Comparison of ENCODE assay signal across 12 cellular contexts in genomic region chr7:5697754-5698487, GRCh38.
A peak's percentile ranks its signal among the peaks of the same experiment; 100 is the strongest.
DNase-seq lines count a peak whose midpoint lies in the region; ATAC-seq and TF ChIP-seq lines count a peak whose summit lies in the region.
"Had no signal": no experiment of that assay in that cellular context is flagged by ENCODE, and none has a peak within 500 bp of the region (broad histone marks: within the 10 kb centered on the region; RNA-seq: fewer than 3 reads in every experiment).

No MANE protein-coding gene starts in this region.

- H3K9me3 Mint-ChIP-seq in T-helper 1 cell treated with Interleukin-12 subunit alpha and Interleukin-12 subunit beta and Interleukin-4 antibody, amounts not matched to agents 30 μg/mL and 1 μg/mL, for 36 hours = no peaks in the 10 kb centered on the region
- H3K9me3 Mint-ChIP-seq in activated B cell treated with CpG ODN at 0.5 μM for 24 hours = no peaks in the 10 kb centered on the region
- no peaks in the 10 kb centered on the region for H3K9me3 Mint-ChIP-seq in stimulated activated naive B cell treated with anti-CD40 and anti-IgM and Interleukin-4, amounts not matched to agents 10 μg/mL and 1 μg/mL and 100 μg/mL, for 72 hours

- peaks cover 79% of the 10 kb centered on the region for H3K4me1 Mint-ChIP-seq in T-helper 1 cell treated with Interleukin-12 subunit alpha and Interleukin-12 subunit beta and Interleukin-4 antibody, amounts not matched to agents 30 μg/mL and 1 μg/mL, for 36 hours (ENCODE audit: low read depth)
- peaks cover 93% of the 10 kb centered on the region for H3K4me1 Mint-ChIP-seq in activated B cell treated with CpG ODN at 0.5 μM for 24 hours
- H3K4me1 Mint-ChIP-seq in stimulated activated naive B cell treated with anti-CD40 and anti-IgM and Interleukin-4, amounts not matched to agents 10 μg/mL and 1 μg/mL and 100 μg/mL, for 72 hours = peaks cover 74 to 90% of the 10 kb centered on the region in 2 donors

- no peak overlapping the region for H3K14ac ChIP-seq in neuronal stem cell (ENCODE audit: low read length)

- no peak overlapping the region for H3K18ac ChIP-seq in neuronal stem cell (ENCODE audit: low read length)

- H3K9me3 ChIP-seq in right cardiac atrium (ENCODE audit: control insufficient read depth, low read length) (no peaks in the 10 kb centered on the region), neuronal stem cell (replicated peaks in 1 of 2; ENCODE audit: control insufficient read depth in 2 of 2, insufficient read depth in 1 of 2, low read depth in 1 of 2, low read length in 2 of 2) (no peaks in the 10 kb centered on the region)
- H3K9me3 ChIP-seq: body of pancreas had no signal

- no peak overlapping the region for H2BK15ac ChIP-seq in neuronal stem cell (ENCODE audit: low read length)

- H3K23ac ChIP-seq in neuronal stem cell (ENCODE audit: low read depth, low read length, poor library complexity) = no peak overlapping the region

- H4K8ac ChIP-seq in neuronal stem cell (ENCODE audit: low read depth, low read length) = no peak overlapping the region

- H2AFZ ChIP-seq in neuronal stem cell (ENCODE audit: low read length) = no peak overlapping the region

- H3K27me3 Mint-ChIP-seq in T-helper 1 cell treated with Interleukin-12 subunit alpha and Interleukin-12 subunit beta and Interleukin-4 antibody, amounts not matched to agents 30 μg/mL and 1 μg/mL, for 36 hours (ENCODE audit: low read depth) = peaks cover 54% of the 10 kb centered on the region
- no peaks in the 10 kb centered on the region for H3K27me3 Mint-ChIP-seq in activated B cell treated with CpG ODN at 0.5 μM for 24 hours
- H3K27me3 Mint-ChIP-seq in stimulated activated naive B cell treated with anti-CD40 and anti-IgM and Interleukin-4, amounts not matched to agents 10 μg/mL and 1 μg/mL and 100 μg/mL, for 72 hours = no peaks in the 10 kb centered on the region

- no peak for ATAC-seq in activated B cell treated with CpG ODN at 0.5 μM for 24 hours (ENCODE audit: low read depth)
- no peak for ATAC-seq in right cardiac atrium
- ATAC-seq in stimulated activated naive B cell treated with anti-CD40 and anti-IgM and Interleukin-4, amounts not matched to agents 10 μg/mL and 1 μg/mL and 100 μg/mL, for 72 hours (replicated peaks) = no peak
- no peak for ATAC-seq in HG02610 (IDR thresholded peaks at IDR 0.05; ENCODE audit: unreplicated experiment)
- ATAC-seq: body of pancreas had no signal

- intact Hi-C loops in activated B cell treated with CpG ODN at 0.5 μM for 24 hours (cut with micrococcal nuclease) (no loop called here), right cardiac atrium (cut with DNase I) (no loop called here)

- peaks cover 3% of the 10 kb centered on the region for H3K79me1 ChIP-seq in neuronal stem cell (ENCODE audit: low read depth, low read length)

- peaks cover 34% of the 10 kb centered on the region for H3K36me3 Mint-ChIP-seq in T-helper 1 cell treated with Interleukin-12 subunit alpha and Interleukin-12 subunit beta and Interleukin-4 antibody, amounts not matched to agents 30 μg/mL and 1 μg/mL, for 36 hours (ENCODE audit: low read depth)
- peaks cover 28% of the 10 kb centered on the region for H3K36me3 Mint-ChIP-seq in activated B cell treated with CpG ODN at 0.5 μM for 24 hours (ENCODE audit: low read depth)
- peaks cover 44 to 67% of the 10 kb centered on the region in 2 donors for H3K36me3 Mint-ChIP-seq in stimulated activated naive B cell treated with anti-CD40 and anti-IgM and Interleukin-4, amounts not matched to agents 10 μg/mL and 1 μg/mL and 100 μg/mL, for 72 hours

- H3K36me3 ChIP-seq in neuronal stem cell (replicated peaks in 1 of 2; ENCODE audit: control insufficient read depth in 2 of 2, insufficient read depth in 2 of 2, low read length in 2 of 2) = peaks cover 6 to 45% of the 10 kb centered on the region in 2 donors

- no peak overlapping the region for H3K9ac ChIP-seq in neuronal stem cell (ENCODE audit: low read depth, low read length, poor library complexity)

- CTCF ChIA-PET in activated B cell treated with CpG ODN at 0.5 μM for 24 hours (lab: Charles Lee) = interaction anchor here (1.1 to 2.7 kb wide), 6 partner anchors 10 to 465 kb away, joined by 3 to 16 read pairs (median 8); no protein-coding TSS in a partner anchor

- H3K27ac Mint-ChIP-seq in T-helper 1 cell treated with Interleukin-12 subunit alpha and Interleukin-12 subunit beta and Interleukin-4 antibody, amounts not matched to agents 30 μg/mL and 1 μg/mL, for 36 hours = peak overlapping the region; percentile 33
- peak overlapping the region; percentile 54 for H3K27ac Mint-ChIP-seq in activated B cell treated with CpG ODN at 0.5 μM for 24 hours
- H3K27ac Mint-ChIP-seq in stimulated activated naive B cell treated with anti-CD40 and anti-IgM and Interleukin-4, amounts not matched to agents 10 μg/mL and 1 μg/mL and 100 μg/mL, for 72 hours = peak overlapping the region; percentile 48

- H2BK12ac ChIP-seq in neuronal stem cell (ENCODE audit: low read length) = no peak overlapping the region

- TF ChIP-seq CTCF in activated B cell treated with CpG ODN at 0.5 μM for 24 hours (IDR thresholded peaks at IDR 0.05) = no peak

- no peak overlapping the region for H3K4me3 ChIP-seq in right cardiac atrium (ENCODE audit: low read length)
- H3K4me3 ChIP-seq in neuronal stem cell (ENCODE audit: low read length in 2 of 2) = no peak overlapping the region
- H3K4me3 ChIP-seq: body of pancreas had no signal

- H3K27ac ChIP-seq in right cardiac atrium (ENCODE audit: low read length) = peak overlapping the region; percentile 76
- no peak overlapping the region for H3K27ac ChIP-seq in neuronal stem cell (replicated peaks; ENCODE audit: low read length)
- H3K27ac ChIP-seq: 22Rv1 had no signal

- no peak overlapping the region for H3K4ac ChIP-seq in neuronal stem cell (ENCODE audit: low read length)

- H3K27me3 ChIP-seq in right cardiac atrium (ENCODE audit: control insufficient read depth, insufficient read depth) = no peaks in the 10 kb centered on the region
- H3K27me3 ChIP-seq in neuronal stem cell (ENCODE audit: control insufficient read depth in 3 of 3, insufficient read depth in 3 of 3, low read depth in 1 of 3, low read length in 3 of 3) = no peaks in the 10 kb centered on the region
- H3K27me3 ChIP-seq: body of pancreas had no signal

- H2AK5ac ChIP-seq in neuronal stem cell (ENCODE audit: low read depth, low read length) = no peak overlapping the region

- DNase-seq in T-helper 1 cell (no peak), activated B cell treated with CpG ODN at 0.5 μM for 24 hours (no peak), right cardiac atrium (no peak), neuronal stem cell (ENCODE audit: low spot score) (no peak), HT-29 (ENCODE audit: low spot score) (no peak)
- DNase-seq in stimulated activated naive B cell treated with anti-CD40 and anti-IgM and Interleukin-4, amounts not matched to agents 10 μg/mL and 1 μg/mL and 100 μg/mL, for 72 hours = no peak
- DNase-seq: body of pancreas, foreskin melanocyte, NCI-H1436 treated with DMSO at 0.1 percent for 48 hours had no signal

- peak overlapping the region; percentile 18 for H3K4me3 Mint-ChIP-seq in T-helper 1 cell treated with Interleukin-12 subunit alpha and Interleukin-12 subunit beta and Interleukin-4 antibody, amounts not matched to agents 30 μg/mL and 1 μg/mL, for 36 hours
- H3K4me3 Mint-ChIP-seq in activated B cell treated with CpG ODN at 0.5 μM for 24 hours = no peak overlapping the region
- H3K4me3 Mint-ChIP-seq in stimulated activated naive B cell treated with anti-CD40 and anti-IgM and Interleukin-4, amounts not matched to agents 10 μg/mL and 1 μg/mL and 100 μg/mL, for 72 hours = peak overlapping the region in 1 of 2 donors; percentile 36

- H2BK120ac ChIP-seq in neuronal stem cell (ENCODE audit: low read depth, low read length) = no peak overlapping the region

- H2BK5ac ChIP-seq in neuronal stem cell (ENCODE audit: low read length) = no peak overlapping the region

- POLR2A ChIA-PET in activated B cell treated with CpG ODN at 0.5 μM for 24 hours (lab: Charles Lee) = interaction anchor here (0.5 to 1.7 kb wide), 10 partner anchors 12 to 461 kb away, joined by 3 to 14 read pairs (median 3); no protein-coding TSS in a partner anchor

- no peak overlapping the region for H4K91ac ChIP-seq in neuronal stem cell (ENCODE audit: low read depth, low read length, poor library complexity)

- 58% methylated on average over 9 of the region's 9 CpGs for WGBS in right cardiac atrium
- WGBS in neuronal stem cell (ENCODE audit: extremely low coverage in 2 of 2, insufficient read length in 2 of 2, insufficient replicate concordance in 1 of 2), 2 donors = no CpG with 5 or more reads among the region's 9 CpGs

- H3K4me2 ChIP-seq in neuronal stem cell (ENCODE audit: insufficient read depth, low read length, poor library complexity, severe bottlenecking) = no peak overlapping the region

- H3K4me1 ChIP-seq in right cardiac atrium (ENCODE audit: control insufficient read depth, insufficient read depth, low read length) (peaks cover 26% of the 10 kb centered on the region), neuronal stem cell (ENCODE audit: control insufficient read depth in 2 of 2, insufficient read depth in 1 of 2, low read depth in 1 of 2, low read length in 2 of 2) (peaks cover 13 to 50% of the 10 kb centered on the region in 2 donors)
